ENCODE assay signal across 1 cellular context in the genomic region with DNA sequence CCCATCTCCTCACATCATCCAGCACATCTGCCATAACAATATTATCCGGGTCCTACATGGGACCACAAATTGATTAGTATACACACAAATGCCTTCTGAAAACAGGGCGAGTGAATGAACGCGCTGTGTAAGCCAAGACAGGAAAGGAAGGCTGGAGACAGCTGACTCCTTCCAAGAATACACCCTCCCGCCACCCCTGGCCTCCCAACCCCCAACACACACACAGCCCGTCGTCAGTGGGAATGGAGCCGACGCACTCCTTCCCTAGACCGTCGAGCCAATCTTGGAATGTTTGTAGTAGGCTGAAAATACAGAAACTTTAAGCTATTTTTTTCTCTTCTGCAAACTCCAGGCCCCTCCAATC.
TF ChIP-seq lines count a peak whose summit lies in the region.

No MANE protein-coding gene starts in this region.

TF ChIP-seq in HepG2, 621 proteins besides CTCF, POLR2A, EP300 and RAD21 (continued from another document):
- TF ChIP-seq IKZF1 (IDR thresholded peaks at IDR 0.05) = no peak
- TF ChIP-seq ZBTB7A (CRISPR knock-in tag; IDR thresholded peaks at IDR 0.05) = no peak
- TF ChIP-seq, protein P1, sequence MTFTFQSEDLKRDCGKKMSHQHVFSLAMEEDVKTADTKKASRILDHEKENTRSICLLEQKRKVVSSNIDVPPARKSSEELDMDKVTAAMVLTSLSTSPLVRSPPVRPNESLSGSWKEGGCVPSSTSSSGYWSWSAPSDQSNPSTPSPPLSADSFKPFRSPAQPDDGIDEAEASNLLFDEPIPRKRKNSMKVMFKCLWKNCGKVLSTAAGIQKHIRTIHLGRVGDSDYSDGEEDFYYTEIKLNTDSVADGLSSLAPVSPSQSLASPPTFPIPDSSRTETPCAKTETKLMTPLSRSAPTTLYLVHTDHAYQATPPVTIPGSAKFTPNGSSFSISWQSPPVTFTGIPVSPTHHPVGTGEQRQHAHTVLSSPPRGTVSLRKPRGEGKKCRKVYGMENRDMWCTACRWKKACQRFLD (CRISPR knock-in tag; IDR thresholded peaks at IDR 0.05; ENCODE audit: borderline replicate concordance) = no peak
- TF ChIP-seq KLF9 (CRISPR knock-in tag; IDR thresholded peaks at IDR 0.05; ENCODE audit: low read depth) = no peak
- TF ChIP-seq, protein P2, sequence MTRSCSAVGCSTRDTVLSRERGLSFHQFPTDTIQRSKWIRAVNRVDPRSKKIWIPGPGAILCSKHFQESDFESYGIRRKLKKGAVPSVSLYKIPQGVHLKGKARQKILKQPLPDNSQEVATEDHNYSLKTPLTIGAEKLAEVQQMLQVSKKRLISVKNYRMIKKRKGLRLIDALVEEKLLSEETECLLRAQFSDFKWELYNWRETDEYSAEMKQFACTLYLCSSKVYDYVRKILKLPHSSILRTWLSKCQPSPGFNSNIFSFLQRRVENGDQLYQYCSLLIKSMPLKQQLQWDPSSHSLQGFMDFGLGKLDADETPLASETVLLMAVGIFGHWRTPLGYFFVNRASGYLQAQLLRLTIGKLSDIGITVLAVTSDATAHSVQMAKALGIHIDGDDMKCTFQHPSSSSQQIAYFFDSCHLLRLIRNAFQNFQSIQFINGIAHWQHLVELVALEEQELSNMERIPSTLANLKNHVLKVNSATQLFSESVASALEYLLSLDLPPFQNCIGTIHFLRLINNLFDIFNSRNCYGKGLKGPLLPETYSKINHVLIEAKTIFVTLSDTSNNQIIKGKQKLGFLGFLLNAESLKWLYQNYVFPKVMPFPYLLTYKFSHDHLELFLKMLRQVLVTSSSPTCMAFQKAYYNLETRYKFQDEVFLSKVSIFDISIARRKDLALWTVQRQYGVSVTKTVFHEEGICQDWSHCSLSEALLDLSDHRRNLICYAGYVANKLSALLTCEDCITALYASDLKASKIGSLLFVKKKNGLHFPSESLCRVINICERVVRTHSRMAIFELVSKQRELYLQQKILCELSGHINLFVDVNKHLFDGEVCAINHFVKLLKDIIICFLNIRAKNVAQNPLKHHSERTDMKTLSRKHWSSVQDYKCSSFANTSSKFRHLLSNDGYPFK (CRISPR knock-in tag; IDR thresholded peaks at IDR 0.05; ENCODE audit: borderline replicate concordance) = no peak
